26 cellular contexts compared by ENCODE assay signal in genomic region chr9:6171667-6172066, GRCh38. TPM values are rescaled to one million over a fixed set of nuclear protein-coding genes. Genes with fewer than 3 reads are reported as not detected.
"Had no signal": no experiment of that assay in that cellular context is flagged by ENCODE, and none has a peak within 500 bp of the region (broad histone marks: within the 10 kb centered on the region; RNA-seq: fewer than 3 reads in every experiment).

No MANE protein-coding gene starts in this region.

- H3K4me3 Mint-ChIP-seq: activated naive CD4-positive, alpha-beta T cell treated with anti-CD3 and anti-CD28 coated beads for 36 hours; activated naive CD8-positive, alpha-beta T cell treated with anti-CD3 and anti-CD28 coated beads, Interleukin-2, amount 10 ng/mL, durations not matched to agents 7 days and 5 days; effector memory CD8-positive, alpha-beta T cell; mesothelial cell of epicardium; naive thymus-derived CD8-positive, alpha-beta T cell; stimulated activated effector memory CD8-positive, alpha-beta T cell treated with anti-CD3 and anti-CD28 coated beads, Interleukin-12 subunit alpha, Interleukin-12 subunit beta, amount 100 ng/mL, for 72 hours; stimulated activated naive CD8-positive, alpha-beta T cell treated with anti-CD3 and anti-CD28 coated beads, Interleukin-15, amount 100 ng/mL, for 72 hours; T-cell; T-helper 2 cell treated with Interferon-gamma antibody and Interleukin-4, amounts not matched to agents 5 μg/mL and 100 μg/mL, for 36 hours had no signal

- H3K27ac Mint-ChIP-seq: activated naive CD4-positive, alpha-beta T cell treated with anti-CD3 and anti-CD28 coated beads for 36 hours; activated naive CD8-positive, alpha-beta T cell treated with anti-CD3 and anti-CD28 coated beads, Interleukin-2, amount 10 ng/mL, durations not matched to agents 7 days and 5 days; effector memory CD8-positive, alpha-beta T cell; mesothelial cell of epicardium; naive thymus-derived CD8-positive, alpha-beta T cell; stimulated activated effector memory CD8-positive, alpha-beta T cell treated with anti-CD3 and anti-CD28 coated beads, Interleukin-12 subunit alpha, Interleukin-12 subunit beta, amount 100 ng/mL, for 72 hours; stimulated activated naive CD8-positive, alpha-beta T cell treated with anti-CD3 and anti-CD28 coated beads, Interleukin-15, amount 100 ng/mL, for 72 hours; T-cell; T-helper 2 cell treated with Interferon-gamma antibody and Interleukin-4, amounts not matched to agents 5 μg/mL and 100 μg/mL, for 36 hours had no signal

- H3K27me3 Mint-ChIP-seq: activated naive CD8-positive, alpha-beta T cell treated with anti-CD3 and anti-CD28 coated beads, Interleukin-2, amount 10 ng/mL, durations not matched to agents 7 days and 5 days; effector memory CD8-positive, alpha-beta T cell; stimulated activated naive CD8-positive, alpha-beta T cell treated with anti-CD3 and anti-CD28 coated beads, Interleukin-15, amount 100 ng/mL, for 72 hours had no signal

- ATAC-seq: effector memory CD8-positive, alpha-beta T cell; heart right ventricle; naive thymus-derived CD8-positive, alpha-beta T cell; right lobe of liver; stimulated activated effector memory CD8-positive, alpha-beta T cell treated with anti-CD3 and anti-CD28 coated beads, Interleukin-12 subunit alpha, Interleukin-12 subunit beta, amount 100 ng/mL, for 72 hours; stimulated activated naive CD8-positive, alpha-beta T cell treated with anti-CD3 and anti-CD28 coated beads, Interleukin-15, amount 100 ng/mL, for 72 hours; T-cell had no signal

- DNase-seq: activated CD8-positive, alpha-beta memory T cell treated with anti-CD3 and anti-CD28 coated beads for 24 hours; activated naive CD4-positive, alpha-beta T cell treated with anti-CD3 and anti-CD28 coated beads for 36 hours; activated naive CD8-positive, alpha-beta T cell treated with anti-CD3 and anti-CD28 coated beads, Interleukin-2, amount 10 ng/mL, durations not matched to agents 7 days and 5 days; activated T-cell treated with anti-CD3 and anti-CD28 coated beads, Interleukin-2, amount 50 U/mL, for 48 hours; amygdala; colonic mucosa; dorsolateral prefrontal cortex; effector memory CD8-positive, alpha-beta T cell; esophagus squamous epithelium; foreskin fibroblast; heart right ventricle; kidney glomerular epithelial cell; left ventricle myocardium inferior; naive thymus-derived CD8-positive, alpha-beta T cell; ovary; right lobe of liver; stimulated activated CD4-positive, alpha-beta T cell treated with anti-CD3 and anti-CD28 coated beads, Interleukin-2, amount 100 ng/mL, for 24 hours; stimulated activated naive CD8-positive, alpha-beta T cell treated with anti-CD3 and anti-CD28 coated beads, Interleukin-15, amount 100 ng/mL, for 72 hours; T-cell had no signal

- H3K36me3 ChIP-seq: colonic mucosa, esophagus squamous epithelium, heart right ventricle, left ventricle myocardium inferior, ovary, right lobe of liver, suprapubic skin, tibial nerve had no signal

- H3K36me3 Mint-ChIP-seq: activated naive CD8-positive, alpha-beta T cell treated with anti-CD3 and anti-CD28 coated beads, Interleukin-2, amount 10 ng/mL, durations not matched to agents 7 days and 5 days; mesothelial cell of epicardium; stimulated activated effector memory CD8-positive, alpha-beta T cell treated with anti-CD3 and anti-CD28 coated beads, Interleukin-12 subunit alpha, Interleukin-12 subunit beta, amount 100 ng/mL, for 72 hours; T-cell had no signal

- H3K27me3 ChIP-seq: colonic mucosa, dorsolateral prefrontal cortex, esophagus squamous epithelium, heart right ventricle, ovary, right lobe of liver, suprapubic skin, tibial nerve had no signal

- H3K4me1 ChIP-seq: colonic mucosa, esophagus squamous epithelium, heart right ventricle, left ventricle myocardium inferior, right lobe of liver, suprapubic skin, tibial nerve had no signal

- H3K4me3 ChIP-seq: colonic mucosa, dorsolateral prefrontal cortex, esophagus squamous epithelium, heart right ventricle, left ventricle myocardium inferior, ovary, right lobe of liver, skin epidermis, suprapubic skin, tibial nerve had no signal

- FAIRE-seq: urothelium cell line had no signal

- H3K4me1 Mint-ChIP-seq: activated naive CD8-positive, alpha-beta T cell treated with anti-CD3 and anti-CD28 coated beads, Interleukin-2, amount 10 ng/mL, durations not matched to agents 7 days and 5 days; naive thymus-derived CD8-positive, alpha-beta T cell; stimulated activated effector memory CD8-positive, alpha-beta T cell treated with anti-CD3 and anti-CD28 coated beads, Interleukin-12 subunit alpha, Interleukin-12 subunit beta, amount 100 ng/mL, for 72 hours; stimulated activated naive CD8-positive, alpha-beta T cell treated with anti-CD3 and anti-CD28 coated beads, Interleukin-15, amount 100 ng/mL, for 72 hours; T-cell had no signal

- H3K27ac ChIP-seq: colonic mucosa, dorsolateral prefrontal cortex, esophagus squamous epithelium, heart right ventricle, left ventricle myocardium inferior, ovary, right lobe of liver, suprapubic skin, tibial nerve had no signal

- H3K9me3 ChIP-seq: colonic mucosa, ovary, right lobe of liver had no signal

RNA-seq across cellular contexts. Expression of gene IL33, which starts 43.9 kb away (rescaled TPM):
- total RNA-seq: activated naive CD4-positive, alpha-beta T cell treated with anti-CD3 and anti-CD28 coated beads for 36 hours; activated naive CD8-positive, alpha-beta T cell treated with anti-CD3 and anti-CD28 coated beads, Interleukin-2, amount 10 ng/mL, durations not matched to agents 7 days and 5 days; naive thymus-derived CD8-positive, alpha-beta T cell had no signal
- polyA plus RNA-seq: naive thymus-derived CD8-positive, alpha-beta T cell had no signal
